In genomic region chr17:14427914-14428639, GRCh38 we compare ENCODE assay signal across 8 cellular contexts.
DNase-seq lines count a peak whose midpoint lies in the region; ATAC-seq and TF ChIP-seq lines count a peak whose summit lies in the region.

No MANE protein-coding gene starts in this region.

- peak overlapping the region; percentile 85 for H3K27ac Mint-ChIP-seq in activated naive CD8-positive, alpha-beta T cell

- no peaks in the 10 kb centered on the region for H3K27me3 Mint-ChIP-seq in activated naive CD8-positive, alpha-beta T cell

- no peak overlapping the region; the same call in 1 of the 2 replicates for H2AFZ ChIP-seq in MM.1S (ENCODE audit: low read length)

- H3K9ac ChIP-seq in MM.1S (ENCODE audit: low read length): no peak overlapping the region

- H3K4me2 ChIP-seq in MM.1S (ENCODE audit: low read depth, low read length): peak overlapping the region; percentile 28; the same call in 1 of the 2 replicates

- H3K4me3 ChIP-seq in MM.1S (ENCODE audit: low read length): no peak overlapping the region

- peak overlapping the region; percentile 55; the same call in 1 of the 2 replicates for H3K27ac ChIP-seq in MM.1S (ENCODE audit: low read length)

- H3K79me2 ChIP-seq in MM.1S (ENCODE audit: low read length): no peaks in the 10 kb centered on the region

- 0 out of 2 replicates have a peak, but pooled peaks cover 5% of the 10 kb centered on the region for H3K4me1 ChIP-seq in MM.1S (ENCODE audit: low read length)

- DNase-seq in MM.1S (peak; percentile 51), foreskin melanocyte (no peak), NCI-H69 (lab: John Stamatoyannopoulos, UW) (no peak), GM03348 (ENCODE audit: low spot score) (no peak), dedifferentiated amniotic fluid mesenchymal stem cell (ENCODE audit: extremely low spot score) (no peak)
- DNase-seq in stimulated activated CD8-positive, alpha-beta memory T cell treated with anti-CD3 and anti-CD28 coated beads, Interleukin-4, amount 100 ng/mL, for 4 hours (ENCODE audit: low read depth in 2 of 2, low spot score in 1 of 2): peak; percentile 6 to 27

- no peaks in the 10 kb centered on the region for H3F3A ChIP-seq in MM.1S (ENCODE audit: insufficient read depth, low read length)

- H3K27me3 ChIP-seq in MM.1S (replicated peaks; ENCODE audit: insufficient read depth, low read length): no peaks in the 10 kb centered on the region

- no peaks in the 10 kb centered on the region for H3K9me2 ChIP-seq in MM.1S (replicated peaks; ENCODE audit: insufficient read depth, low read length)

- peaks cover 7% of the 10 kb centered on the region for H3K36me3 Mint-ChIP-seq in activated naive CD8-positive, alpha-beta T cell

- peaks cover 65% of the 10 kb centered on the region for H3K4me1 Mint-ChIP-seq in activated naive CD8-positive, alpha-beta T cell (ENCODE audit: low read depth)

- H4K20me1 ChIP-seq in MM.1S (ENCODE audit: insufficient read depth, low read length): no peaks in the 10 kb centered on the region

- no peak for TF ChIP-seq CTCF in MM.1S (IDR thresholded peaks at IDR 0.05; ENCODE audit: low read length)

- peak; percentile 86 for ATAC-seq in GM21390 (IDR thresholded peaks at IDR 0.05; ENCODE audit: unreplicated experiment)

- peak overlapping the region; percentile 78 for H3K4me3 Mint-ChIP-seq in activated naive CD8-positive, alpha-beta T cell

- H3K36me3 ChIP-seq in MM.1S (replicated peaks; ENCODE audit: insufficient read depth, low read length): no peaks in the 10 kb centered on the region

- H3K9me3 ChIP-seq in MM.1S (replicated peaks; ENCODE audit: insufficient read depth, low read length): no peaks in the 10 kb centered on the region

- no peaks in the 10 kb centered on the region for H3K9me3 Mint-ChIP-seq in activated naive CD8-positive, alpha-beta T cell (ENCODE audit: low read depth)

Comparison
In these comparisons a context has a peak if more than half of its experiments do, and no peak if none do; other contexts are left out.
1. DNase-seq: peak in MM.1S (single experiment) and stimulated activated CD8-positive, alpha-beta memory T cell treated with anti-CD3 and anti-CD28 coated beads, Interleukin-4, amount 100 ng/mL, for 4 hours (2 of 2); none in foreskin melanocyte (single experiment), NCI-H69 (single experiment), GM03348 (single experiment) and dedifferentiated amniotic fluid mesenchymal stem cell (single experiment).